Comparison of ENCODE assay signal across 19 cellular contexts in the genomic region with DNA sequence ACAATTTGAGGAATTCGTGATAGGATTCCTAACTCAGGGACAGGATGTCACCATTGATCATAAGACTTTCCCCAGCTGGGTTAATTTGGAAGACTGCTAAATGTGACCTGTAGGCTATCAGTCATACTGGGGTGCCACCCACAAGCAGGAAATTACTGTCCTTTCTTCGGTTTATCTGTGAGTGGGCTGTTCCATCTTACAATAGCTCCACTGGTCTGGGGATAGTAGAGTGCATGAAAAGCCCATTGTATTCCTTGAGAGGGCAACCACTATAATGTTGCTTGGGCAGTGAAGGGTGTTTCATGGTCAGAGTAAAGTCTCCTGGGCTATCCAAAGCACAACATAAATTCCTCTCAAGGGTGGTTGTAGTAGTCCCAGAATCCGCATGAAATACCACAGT.
A peak's percentile ranks its signal among the peaks of the same experiment; 100 is the strongest.
DNase-seq lines count a peak whose midpoint lies in the region; ATAC-seq and TF ChIP-seq lines count a peak whose summit lies in the region.
"Had no signal": no experiment of that assay in that cellular context is flagged by ENCODE, and none has a peak within 500 bp of the region (broad histone marks: within the 10 kb centered on the region; RNA-seq: fewer than 3 reads in every experiment).

No MANE protein-coding gene starts in this region.

- intact Hi-C loops in cardiac septum (cut with DNase I) (no loop called here), Calu3 (cut with micrococcal nuclease; ENCODE audit: unreplicated experiment) (no loop called here)

- no peaks in the 10 kb centered on the region for H3K36me3 Mint-ChIP-seq in Calu3 (ENCODE audit: insufficient read depth, unreplicated experiment)
- H3K36me3 Mint-ChIP-seq: CD4-positive, CD25-positive, alpha-beta regulatory T cell; CD8-positive, alpha-beta memory T cell had no signal

- in situ Hi-C loops in SK-MEL-5 (cut with HindIII; ENCODE audit: low pct_unique_long_range_greater_than_20kb, low sequenced_read_pairs) = no loop called here

- DNase-seq in EL (peak; percentile 12), SK-MEL-5 (ENCODE audit: low read depth, low spot score) (peak; percentile 2), foreskin melanocyte (peak; percentile 7), coronary artery (ENCODE audit: low spot score) (no peak), cardiac septum (ENCODE audit: low spot score) (no peak), Calu3 (no peak)
- DNase-seq: ACHN; BE2C; C1 segment of cervical spinal cord; Caco-2; CD4-positive, CD25-positive, alpha-beta regulatory T cell; CD8-positive, alpha-beta memory T cell; DMS153; DMS79; IMR-90; KBM-7 had no signal

- H3K4me3 ChIP-seq in coronary artery = no peak overlapping the region
- H3K4me3 ChIP-seq: GM12878, HAP-1 had no signal

- CTCF ChIA-PET in Calu3 (lab: Charles Lee) = no interaction called here

- no peak for TF ChIP-seq CTCF in coronary artery (IDR thresholded peaks at IDR 0.05)
- no peak for TF ChIP-seq CTCF in Calu3 (IDR thresholded peaks at IDR 0.05; ENCODE audit: unreplicated experiment)

- H3K27ac ChIP-seq in coronary artery = no peak overlapping the region

- no TSS peak for BruUV-seq in Calu3 (replicated peaks; lab: Mats Ljungman, UMichigan)

- H3K4me3 Mint-ChIP-seq in Calu3 (ENCODE audit: low read depth, unreplicated experiment) = no peak overlapping the region
- H3K4me3 Mint-ChIP-seq: CD8-positive, alpha-beta memory T cell had no signal

- no peaks in the 10 kb centered on the region for H3K27me3 Mint-ChIP-seq in Calu3 (ENCODE audit: unreplicated experiment)
- H3K27me3 Mint-ChIP-seq: CD4-positive, CD25-positive, alpha-beta regulatory T cell; CD8-positive, alpha-beta memory T cell had no signal

- no peaks in the 10 kb centered on the region for H3K9me3 Mint-ChIP-seq in Calu3 (ENCODE audit: low read depth, unreplicated experiment)
- H3K9me3 Mint-ChIP-seq: CD8-positive, alpha-beta memory T cell had no signal

- H3K4me1 Mint-ChIP-seq in Calu3 (ENCODE audit: low read depth, unreplicated experiment) = peaks cover 8% of the 10 kb centered on the region
- H3K4me1 Mint-ChIP-seq: CD4-positive, CD25-positive, alpha-beta regulatory T cell; CD8-positive, alpha-beta memory T cell had no signal

- no peak for ATAC-seq in HG02642 (IDR thresholded peaks at IDR 0.05; ENCODE audit: poor library complexity, unreplicated experiment)
- ATAC-seq: GM12878 had no signal

- no peak overlapping the region for H3K27ac Mint-ChIP-seq in Calu3 (ENCODE audit: unreplicated experiment)
- H3K27ac Mint-ChIP-seq: CD4-positive, CD25-positive, alpha-beta regulatory T cell; CD8-positive, alpha-beta memory T cell had no signal

Comparison
In these comparisons a context has a peak if more than half of its experiments do, and no peak if none do; other contexts are left out.
1. DNase-seq: peak in EL (single experiment), SK-MEL-5 (single experiment) and foreskin melanocyte (single experiment); none in coronary artery (single experiment), cardiac septum (single experiment) and Calu3 (single experiment).